ENCODE assay signal across 1 cellular context in the genomic region with DNA sequence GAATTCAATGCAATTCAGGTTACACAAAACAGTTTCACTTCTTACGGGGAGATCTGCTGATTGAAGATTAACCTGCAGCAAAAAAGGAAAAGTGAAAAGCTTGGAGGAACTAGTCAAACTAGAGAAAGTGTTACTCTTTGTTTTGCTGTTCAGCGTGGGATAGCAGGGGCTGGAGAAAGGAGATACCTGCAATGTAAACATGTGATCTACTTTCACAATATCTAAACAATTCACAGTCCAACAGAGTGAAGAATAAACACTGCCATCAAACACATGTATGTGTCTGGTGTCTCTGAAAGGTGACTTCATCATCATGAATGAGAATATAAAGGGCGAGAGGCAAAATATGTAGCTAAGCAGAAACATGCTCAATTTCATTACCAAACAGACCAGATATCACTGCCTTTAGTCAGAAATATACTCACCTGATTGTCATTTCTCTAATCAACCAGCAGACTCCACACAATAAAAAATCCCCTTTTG.
A peak's percentile ranks its signal among the peaks of the same experiment; 100 is the strongest.
TF ChIP-seq lines count a peak whose summit lies in the region.

No MANE protein-coding gene starts in this region.

TF ChIP-seq in HepG2, 621 proteins besides CTCF, POLR2A, EP300 and RAD21 (continued from another document and continues in another):
- TF ChIP-seq, protein P1, sequence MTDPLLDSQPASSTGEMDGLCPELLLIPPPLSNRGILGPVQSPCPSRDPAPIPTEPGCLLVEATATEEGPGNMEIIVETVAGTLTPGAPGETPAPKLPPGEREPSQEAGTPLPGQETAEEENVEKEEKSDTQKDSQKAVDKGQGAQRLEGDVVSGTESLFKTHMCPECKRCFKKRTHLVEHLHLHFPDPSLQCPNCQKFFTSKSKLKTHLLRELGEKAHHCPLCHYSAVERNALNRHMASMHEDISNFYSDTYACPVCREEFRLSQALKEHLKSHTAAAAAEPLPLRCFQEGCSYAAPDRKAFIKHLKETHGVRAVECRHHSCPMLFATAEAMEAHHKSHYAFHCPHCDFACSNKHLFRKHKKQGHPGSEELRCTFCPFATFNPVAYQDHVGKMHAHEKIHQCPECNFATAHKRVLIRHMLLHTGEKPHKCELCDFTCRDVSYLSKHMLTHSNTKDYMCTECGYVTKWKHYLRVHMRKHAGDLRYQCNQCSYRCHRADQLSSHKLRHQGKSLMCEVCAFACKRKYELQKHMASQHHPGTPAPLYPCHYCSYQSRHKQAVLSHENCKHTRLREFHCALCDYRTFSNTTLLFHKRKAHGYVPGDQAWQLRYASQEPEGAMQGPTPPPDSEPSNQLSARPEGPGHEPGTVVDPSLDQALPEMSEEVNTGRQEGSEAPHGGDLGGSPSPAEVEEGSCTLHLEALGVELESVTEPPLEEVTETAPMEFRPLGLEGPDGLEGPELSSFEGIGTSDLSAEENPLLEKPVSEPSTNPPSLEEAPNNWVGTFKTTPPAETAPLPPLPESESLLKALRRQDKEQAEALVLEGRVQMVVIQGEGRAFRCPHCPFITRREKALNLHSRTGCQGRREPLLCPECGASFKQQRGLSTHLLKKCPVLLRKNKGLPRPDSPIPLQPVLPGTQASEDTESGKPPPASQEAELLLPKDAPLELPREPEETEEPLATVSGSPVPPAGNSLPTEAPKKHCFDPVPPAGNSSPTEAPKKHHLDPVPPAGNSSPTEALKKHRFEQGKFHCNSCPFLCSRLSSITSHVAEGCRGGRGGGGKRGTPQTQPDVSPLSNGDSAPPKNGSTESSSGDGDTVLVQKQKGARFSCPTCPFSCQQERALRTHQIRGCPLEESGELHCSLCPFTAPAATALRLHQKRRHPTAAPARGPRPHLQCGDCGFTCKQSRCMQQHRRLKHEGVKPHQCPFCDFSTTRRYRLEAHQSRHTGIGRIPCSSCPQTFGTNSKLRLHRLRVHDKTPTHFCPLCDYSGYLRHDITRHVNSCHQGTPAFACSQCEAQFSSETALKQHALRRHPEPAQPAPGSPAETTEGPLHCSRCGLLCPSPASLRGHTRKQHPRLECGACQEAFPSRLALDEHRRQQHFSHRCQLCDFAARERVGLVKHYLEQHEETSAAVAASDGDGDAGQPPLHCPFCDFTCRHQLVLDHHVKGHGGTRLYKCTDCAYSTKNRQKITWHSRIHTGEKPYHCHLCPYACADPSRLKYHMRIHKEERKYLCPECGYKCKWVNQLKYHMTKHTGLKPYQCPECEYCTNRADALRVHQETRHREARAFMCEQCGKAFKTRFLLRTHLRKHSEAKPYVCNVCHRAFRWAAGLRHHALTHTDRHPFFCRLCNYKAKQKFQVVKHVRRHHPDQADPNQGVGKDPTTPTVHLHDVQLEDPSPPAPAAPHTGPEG (CRISPR knock-in tag; IDR thresholded peaks at IDR 0.05) = no peak
- TF ChIP-seq CAMTA2 (CRISPR knock-in tag; IDR thresholded peaks at IDR 0.05; ENCODE audit: borderline replicate concordance) (no peak), ZNF816 (CRISPR knock-in tag; IDR thresholded peaks at IDR 0.05; ENCODE audit: borderline replicate concordance) (peak; percentile 45; the same call in 1 of the 2 replicates), ZNF598 (CRISPR knock-in tag; IDR thresholded peaks at IDR 0.05; ENCODE audit: borderline replicate concordance) (no peak), ZMYM2 (CRISPR knock-in tag; IDR thresholded peaks at IDR 0.05) (no peak), GFI1 (CRISPR knock-in tag; IDR thresholded peaks at IDR 0.05; ENCODE audit: borderline replicate concordance) (no peak), ZSCAN9 (CRISPR knock-in tag; IDR thresholded peaks at IDR 0.05; ENCODE audit: borderline replicate concordance) (no peak; the same call in 1 of the 2 replicates), KMT2A (CRISPR knock-in tag; IDR thresholded peaks at IDR 0.05) (no peak), ZNF446 (CRISPR knock-in tag; IDR thresholded peaks at IDR 0.05) (no peak), FOXA1 (IDR thresholded peaks at IDR 0.05) (peak; percentile 65), FOXA1 (CRISPR knock-in tag; IDR thresholded peaks at IDR 0.05) (peak; percentile 92), BCL6 (CRISPR knock-in tag; IDR thresholded peaks at IDR 0.05) (peak; percentile 67; the same call in 1 of the 2 replicates), TAF1 (CRISPR knock-in tag; IDR thresholded peaks at IDR 0.05) (no peak), ZNF678 (CRISPR knock-in tag; IDR thresholded peaks at IDR 0.05) (no peak), ZNF569 (CRISPR knock-in tag; IDR thresholded peaks at IDR 0.05; ENCODE audit: borderline replicate concordance) (no peak), ZNF335 (CRISPR knock-in tag; IDR thresholded peaks at IDR 0.05) (no peak), IRF2 (CRISPR knock-in tag; IDR thresholded peaks at IDR 0.05) (0 out of 2 replicates have a peak, but pooled peaks have one; percentile 53), GABPA (IDR thresholded peaks at IDR 0.05; ENCODE audit: low read depth, low read length) (no peak), GABPA (CRISPR knock-in tag; IDR thresholded peaks at IDR 0.05; ENCODE audit: low read depth) (0 out of 2 replicates have a peak, but pooled peaks have one; percentile 14), MIXL1 (CRISPR knock-in tag; IDR thresholded peaks at IDR 0.05) (peak; percentile 33; the same call in 1 of the 2 replicates), TBX3 (IDR thresholded peaks at IDR 0.05; ENCODE audit: borderline replicate concordance) (peak; percentile 71; the same call in 1 of the 2 replicates), KAT8 (CRISPR knock-in tag; IDR thresholded peaks at IDR 0.05) (no peak), TARDBP (CRISPR knock-in tag; IDR thresholded peaks at IDR 0.05) (no peak; the same call in 1 of the 2 replicates), NR3C1 (CRISPR knock-in tag; IDR thresholded peaks at IDR 0.05) (no peak), THAP11 (CRISPR knock-in tag; IDR thresholded peaks at IDR 0.05) (peak; percentile 45; the same call in 1 of the 2 replicates), ELF1 (CRISPR knock-in tag; IDR thresholded peaks at IDR 0.05) (no peak), ZBTB38 (CRISPR knock-in tag; IDR thresholded peaks at IDR 0.05) (no peak), ESRRA (CRISPR knock-in tag; IDR thresholded peaks at IDR 0.05; ENCODE audit: low read depth) (no peak)
- TF ChIP-seq, protein P2, sequence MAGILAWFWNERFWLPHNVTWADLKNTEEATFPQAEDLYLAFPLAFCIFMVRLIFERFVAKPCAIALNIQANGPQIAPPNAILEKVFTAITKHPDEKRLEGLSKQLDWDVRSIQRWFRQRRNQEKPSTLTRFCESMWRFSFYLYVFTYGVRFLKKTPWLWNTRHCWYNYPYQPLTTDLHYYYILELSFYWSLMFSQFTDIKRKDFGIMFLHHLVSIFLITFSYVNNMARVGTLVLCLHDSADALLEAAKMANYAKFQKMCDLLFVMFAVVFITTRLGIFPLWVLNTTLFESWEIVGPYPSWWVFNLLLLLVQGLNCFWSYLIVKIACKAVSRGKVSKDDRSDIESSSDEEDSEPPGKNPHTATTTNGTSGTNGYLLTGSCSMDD (CRISPR knock-in tag; IDR thresholded peaks at IDR 0.05) = no peak
- TF ChIP-seq, protein P3, sequence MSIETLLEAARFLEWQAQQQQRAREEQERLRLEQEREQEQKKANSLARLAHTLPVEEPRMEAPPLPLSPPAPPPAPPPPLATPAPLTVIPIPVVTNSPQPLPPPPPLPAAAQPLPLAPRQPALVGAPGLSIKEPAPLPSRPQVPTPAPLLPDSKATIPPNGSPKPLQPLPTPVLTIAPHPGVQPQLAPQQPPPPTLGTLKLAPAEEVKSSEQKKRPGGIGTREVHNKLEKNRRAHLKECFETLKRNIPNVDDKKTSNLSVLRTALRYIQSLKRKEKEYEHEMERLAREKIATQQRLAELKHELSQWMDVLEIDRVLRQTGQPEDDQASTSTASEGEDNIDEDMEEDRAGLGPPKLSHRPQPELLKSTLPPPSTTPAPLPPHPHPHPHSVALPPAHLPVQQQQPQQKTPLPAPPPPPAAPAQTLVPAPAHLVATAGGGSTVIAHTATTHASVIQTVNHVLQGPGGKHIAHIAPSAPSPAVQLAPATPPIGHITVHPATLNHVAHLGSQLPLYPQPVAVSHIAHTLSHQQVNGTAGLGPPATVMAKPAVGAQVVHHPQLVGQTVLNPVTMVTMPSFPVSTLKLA (IDR thresholded peaks at IDR 0.05) = peak; percentile 25; the same call in 1 of the 2 replicates
- TF ChIP-seq, protein P4, sequence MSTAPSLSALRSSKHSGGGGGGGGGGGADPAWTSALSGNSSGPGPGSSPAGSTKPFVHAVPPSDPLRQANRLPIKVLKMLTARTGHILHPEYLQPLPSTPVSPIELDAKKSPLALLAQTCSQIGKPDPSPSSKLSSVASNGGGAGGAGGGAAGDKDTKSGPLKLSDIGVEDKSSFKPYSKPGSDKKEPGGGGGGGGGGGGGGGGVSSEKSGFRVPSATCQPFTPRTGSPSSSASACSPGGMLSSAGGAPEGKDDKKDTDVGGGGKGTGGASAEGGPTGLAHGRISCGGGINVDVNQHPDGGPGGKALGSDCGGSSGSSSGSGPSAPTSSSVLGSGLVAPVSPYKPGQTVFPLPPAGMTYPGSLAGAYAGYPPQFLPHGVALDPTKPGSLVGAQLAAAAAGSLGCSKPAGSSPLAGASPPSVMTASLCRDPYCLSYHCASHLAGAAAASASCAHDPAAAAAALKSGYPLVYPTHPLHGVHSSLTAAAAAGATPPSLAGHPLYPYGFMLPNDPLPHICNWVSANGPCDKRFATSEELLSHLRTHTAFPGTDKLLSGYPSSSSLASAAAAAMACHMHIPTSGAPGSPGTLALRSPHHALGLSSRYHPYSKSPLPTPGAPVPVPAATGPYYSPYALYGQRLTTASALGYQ (CRISPR knock-in tag; IDR thresholded peaks at IDR 0.05) = no peak
- TF ChIP-seq, protein P5, sequence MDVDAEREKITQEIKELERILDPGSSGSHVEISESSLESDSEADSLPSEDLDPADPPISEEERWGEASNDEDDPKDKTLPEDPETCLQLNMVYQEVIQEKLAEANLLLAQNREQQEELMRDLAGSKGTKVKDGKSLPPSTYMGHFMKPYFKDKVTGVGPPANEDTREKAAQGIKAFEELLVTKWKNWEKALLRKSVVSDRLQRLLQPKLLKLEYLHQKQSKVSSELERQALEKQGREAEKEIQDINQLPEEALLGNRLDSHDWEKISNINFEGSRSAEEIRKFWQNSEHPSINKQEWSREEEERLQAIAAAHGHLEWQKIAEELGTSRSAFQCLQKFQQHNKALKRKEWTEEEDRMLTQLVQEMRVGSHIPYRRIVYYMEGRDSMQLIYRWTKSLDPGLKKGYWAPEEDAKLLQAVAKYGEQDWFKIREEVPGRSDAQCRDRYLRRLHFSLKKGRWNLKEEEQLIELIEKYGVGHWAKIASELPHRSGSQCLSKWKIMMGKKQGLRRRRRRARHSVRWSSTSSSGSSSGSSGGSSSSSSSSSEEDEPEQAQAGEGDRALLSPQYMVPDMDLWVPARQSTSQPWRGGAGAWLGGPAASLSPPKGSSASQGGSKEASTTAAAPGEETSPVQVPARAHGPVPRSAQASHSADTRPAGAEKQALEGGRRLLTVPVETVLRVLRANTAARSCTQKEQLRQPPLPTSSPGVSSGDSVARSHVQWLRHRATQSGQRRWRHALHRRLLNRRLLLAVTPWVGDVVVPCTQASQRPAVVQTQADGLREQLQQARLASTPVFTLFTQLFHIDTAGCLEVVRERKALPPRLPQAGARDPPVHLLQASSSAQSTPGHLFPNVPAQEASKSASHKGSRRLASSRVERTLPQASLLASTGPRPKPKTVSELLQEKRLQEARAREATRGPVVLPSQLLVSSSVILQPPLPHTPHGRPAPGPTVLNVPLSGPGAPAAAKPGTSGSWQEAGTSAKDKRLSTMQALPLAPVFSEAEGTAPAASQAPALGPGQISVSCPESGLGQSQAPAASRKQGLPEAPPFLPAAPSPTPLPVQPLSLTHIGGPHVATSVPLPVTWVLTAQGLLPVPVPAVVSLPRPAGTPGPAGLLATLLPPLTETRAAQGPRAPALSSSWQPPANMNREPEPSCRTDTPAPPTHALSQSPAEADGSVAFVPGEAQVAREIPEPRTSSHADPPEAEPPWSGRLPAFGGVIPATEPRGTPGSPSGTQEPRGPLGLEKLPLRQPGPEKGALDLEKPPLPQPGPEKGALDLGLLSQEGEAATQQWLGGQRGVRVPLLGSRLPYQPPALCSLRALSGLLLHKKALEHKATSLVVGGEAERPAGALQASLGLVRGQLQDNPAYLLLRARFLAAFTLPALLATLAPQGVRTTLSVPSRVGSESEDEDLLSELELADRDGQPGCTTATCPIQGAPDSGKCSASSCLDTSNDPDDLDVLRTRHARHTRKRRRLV (CRISPR knock-in tag; IDR thresholded peaks at IDR 0.05) = no peak
- TF ChIP-seq, protein P6, sequence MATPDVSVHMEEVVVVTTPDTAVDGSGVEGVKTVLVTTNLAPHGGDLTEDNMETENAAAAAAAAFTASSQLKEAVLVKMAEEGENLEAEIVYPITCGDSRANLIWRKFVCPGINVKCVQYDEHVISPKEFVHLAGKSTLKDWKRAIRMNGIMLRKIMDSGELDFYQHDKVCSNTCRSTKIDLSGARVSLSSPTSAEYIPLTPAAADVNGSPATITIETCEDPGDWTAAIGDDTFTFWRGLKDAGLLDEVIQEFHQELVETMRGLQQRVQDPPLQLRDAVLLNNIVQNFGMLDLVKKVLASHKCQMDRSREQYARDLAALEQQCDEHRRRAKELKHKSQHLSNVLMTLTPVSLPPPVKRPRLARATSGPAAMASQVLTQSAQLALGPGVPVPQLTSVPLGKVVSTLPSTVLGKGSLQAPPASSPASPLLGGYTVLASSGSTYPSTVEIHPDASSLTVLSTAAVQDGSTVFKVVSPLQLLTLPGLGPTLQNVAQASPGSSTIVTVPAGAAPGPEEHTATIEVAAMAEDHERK (CRISPR knock-in tag; IDR thresholded peaks at IDR 0.05; ENCODE audit: low read depth) = no peak
- TF ChIP-seq, protein P7, sequence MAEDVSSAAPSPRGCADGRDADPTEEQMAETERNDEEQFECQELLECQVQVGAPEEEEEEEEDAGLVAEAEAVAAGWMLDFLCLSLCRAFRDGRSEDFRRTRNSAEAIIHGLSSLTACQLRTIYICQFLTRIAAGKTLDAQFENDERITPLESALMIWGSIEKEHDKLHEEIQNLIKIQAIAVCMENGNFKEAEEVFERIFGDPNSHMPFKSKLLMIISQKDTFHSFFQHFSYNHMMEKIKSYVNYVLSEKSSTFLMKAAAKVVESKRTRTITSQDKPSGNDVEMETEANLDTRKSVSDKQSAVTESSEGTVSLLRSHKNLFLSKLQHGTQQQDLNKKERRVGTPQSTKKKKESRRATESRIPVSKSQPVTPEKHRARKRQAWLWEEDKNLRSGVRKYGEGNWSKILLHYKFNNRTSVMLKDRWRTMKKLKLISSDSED (CRISPR knock-in tag; IDR thresholded peaks at IDR 0.05) = no peak
- TF ChIP-seq, protein P8, sequence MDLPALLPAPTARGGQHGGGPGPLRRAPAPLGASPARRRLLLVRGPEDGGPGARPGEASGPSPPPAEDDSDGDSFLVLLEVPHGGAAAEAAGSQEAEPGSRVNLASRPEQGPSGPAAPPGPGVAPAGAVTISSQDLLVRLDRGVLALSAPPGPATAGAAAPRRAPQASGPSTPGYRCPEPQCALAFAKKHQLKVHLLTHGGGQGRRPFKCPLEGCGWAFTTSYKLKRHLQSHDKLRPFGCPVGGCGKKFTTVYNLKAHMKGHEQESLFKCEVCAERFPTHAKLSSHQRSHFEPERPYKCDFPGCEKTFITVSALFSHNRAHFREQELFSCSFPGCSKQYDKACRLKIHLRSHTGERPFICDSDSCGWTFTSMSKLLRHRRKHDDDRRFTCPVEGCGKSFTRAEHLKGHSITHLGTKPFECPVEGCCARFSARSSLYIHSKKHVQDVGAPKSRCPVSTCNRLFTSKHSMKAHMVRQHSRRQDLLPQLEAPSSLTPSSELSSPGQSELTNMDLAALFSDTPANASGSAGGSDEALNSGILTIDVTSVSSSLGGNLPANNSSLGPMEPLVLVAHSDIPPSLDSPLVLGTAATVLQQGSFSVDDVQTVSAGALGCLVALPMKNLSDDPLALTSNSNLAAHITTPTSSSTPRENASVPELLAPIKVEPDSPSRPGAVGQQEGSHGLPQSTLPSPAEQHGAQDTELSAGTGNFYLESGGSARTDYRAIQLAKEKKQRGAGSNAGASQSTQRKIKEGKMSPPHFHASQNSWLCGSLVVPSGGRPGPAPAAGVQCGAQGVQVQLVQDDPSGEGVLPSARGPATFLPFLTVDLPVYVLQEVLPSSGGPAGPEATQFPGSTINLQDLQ (CRISPR knock-in tag; IDR thresholded peaks at IDR 0.05) = no peak
